In the genomic region with DNA sequence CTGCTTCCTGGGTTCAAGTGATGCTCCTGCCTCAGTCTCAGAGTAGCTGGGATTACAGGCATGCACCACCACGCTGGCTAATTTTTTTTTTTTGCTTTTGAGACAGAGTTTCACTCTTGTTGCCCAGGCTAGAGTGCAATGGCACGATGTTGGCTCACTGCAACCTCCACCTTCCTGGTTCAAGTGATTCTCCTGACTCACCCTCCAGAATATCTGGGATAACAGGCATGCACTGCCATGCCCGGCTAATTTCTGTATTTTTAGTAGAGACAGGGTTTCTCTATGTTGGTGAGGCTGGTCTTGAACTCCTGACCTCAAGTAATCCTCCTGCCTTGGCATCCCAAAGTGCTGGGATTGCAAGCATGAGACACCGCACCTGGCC, we compare ENCODE assay signal across 8 cellular contexts.
A peak's percentile ranks its signal among the peaks of the same experiment; 100 is the strongest.
DNase-seq lines count a peak whose midpoint lies in the region; ATAC-seq, FAIRE-seq and TF ChIP-seq lines count a peak whose summit lies in the region.
"Not testable (repeated sequence)": the region's sequence is repeated elsewhere in the genome, so short reads cannot be mapped to it uniquely, and the experiment has no call there.

No MANE protein-coding gene starts in this region.

- H3K27me3 Mint-ChIP-seq in H9 (ENCODE audit: low read depth); T-cell; activated T-helper 17 cell treated with anti-CD3 and anti-CD28 coated beads, Interleukin-2, amount 50 U/mL, for 72 hours; chondrocyte (ENCODE audit: low read depth): not testable (repeated sequence)

- not testable (repeated sequence) for H4K20me1 ChIP-seq in BLaER1 treated with 17β-estradiol and CSF1 and Interleukin-3, amounts not matched to agents 10 nM and 100 nM; H9 (ENCODE audit: control insufficient read depth, insufficient read depth, insufficient read length); keratinocyte (ENCODE audit: control insufficient read depth, extremely low read depth, insufficient read depth, low read length)

- not testable (repeated sequence) for H2BK5ac ChIP-seq in H9 (ENCODE audit: insufficient read length, low read length)

- H3K4me2 ChIP-seq in BLaER1 treated with 17β-estradiol and CSF1 and Interleukin-3, amounts not matched to agents 10 nM and 100 nM, result peak overlapping the region; percentile 46 to 69 (median 56)
- not testable (repeated sequence) for H3K4me2 ChIP-seq in H9 (ENCODE audit: insufficient read depth, insufficient read length, low read length); keratinocyte (ENCODE audit: control insufficient read depth, extremely low read depth, insufficient read depth, low read depth, low read length)

- H3K27me3 ChIP-seq in BLaER1 treated with 17β-estradiol and CSF1 and Interleukin-3, amounts not matched to agents 10 nM and 100 nM; H9 (ENCODE audit: insufficient read depth, low read length); keratinocyte (ENCODE audit: control insufficient read depth, extremely low read depth, insufficient read depth, low read length); neutrophil; thymus (ENCODE audit: control insufficient read depth, insufficient read depth): not testable (repeated sequence)

- H3K4me1 ChIP-seq in BLaER1 treated with 17β-estradiol and CSF1 and Interleukin-3, amounts not matched to agents 10 nM and 100 nM, result peaks cover 22 to 81% (median 35%) of the 10 kb centered on the region in 10 experiments
- H3K4me1 ChIP-seq in H9 (ENCODE audit: insufficient read depth, low read length), result not testable (repeated sequence)
- H3K4me1 ChIP-seq in keratinocyte (ENCODE audit: control insufficient read depth, extremely low read depth, insufficient read depth, low read length), result peaks cover 15% of the 10 kb centered on the region
- H3K4me1 ChIP-seq in neutrophil (ENCODE audit: control insufficient read depth in 1 of 2, insufficient read depth in 1 of 2, low read depth in 1 of 2, low read length in 1 of 2), result peaks cover 53 to 56% of the 10 kb centered on the region in 2 experiments
- H3K4me1 ChIP-seq in thymus (ENCODE audit: control insufficient read depth, insufficient read depth, low read length), result peaks cover 15% of the 10 kb centered on the region

- not testable (repeated sequence) for ATAC-seq in T-cell (replicated peaks in 1 of 4)
- ATAC-seq in activated T-helper 17 cell treated with anti-CD3 and anti-CD28 coated beads, Interleukin-2, amount 50 U/mL, for 72 hours (replicated peaks), result peak; percentile 22

- not testable (repeated sequence) for H3K9me3 Mint-ChIP-seq in H9; T-cell; activated T-helper 17 cell treated with anti-CD3 and anti-CD28 coated beads, Interleukin-2, amount 50 U/mL, for 72 hours; chondrocyte (ENCODE audit: low read depth)

- not testable (repeated sequence) for H3K56ac ChIP-seq in H9 (ENCODE audit: insufficient read length, low read depth, low read length)

- not testable (repeated sequence) for H3K18ac ChIP-seq in H9 (ENCODE audit: insufficient read length, low read depth, low read length)

- H3K27ac Mint-ChIP-seq in H9 (peak overlapping the region in 2 of 3 experiments; percentile 64 to 70; a peak in 3 of 7 replicates), T-cell (peak overlapping the region; percentile 94 to 99), chondrocyte (ENCODE audit: unreplicated experiment) (peak overlapping the region; percentile 12)
- peak overlapping the region; percentile 98 for H3K27ac Mint-ChIP-seq in activated T-helper 17 cell treated with anti-CD3 and anti-CD28 coated beads, Interleukin-2, amount 50 U/mL, for 72 hours

- not testable (repeated sequence) for H4K8ac ChIP-seq in H9 (replicated peaks; ENCODE audit: insufficient read length, low read depth, low read length)

- H3K4me3 Mint-ChIP-seq in H9; chondrocyte (ENCODE audit: unreplicated experiment): not testable (repeated sequence)
- H3K4me3 Mint-ChIP-seq in T-cell, result peak overlapping the region; percentile 54 to 71 (median 63)
- peak overlapping the region; percentile 83 for H3K4me3 Mint-ChIP-seq in activated T-helper 17 cell treated with anti-CD3 and anti-CD28 coated beads, Interleukin-2, amount 50 U/mL, for 72 hours

- H3K36me3 ChIP-seq in BLaER1 treated with 17β-estradiol and CSF1 and Interleukin-3, amounts not matched to agents 10 nM and 100 nM; keratinocyte (ENCODE audit: control insufficient read depth in 2 of 2, extremely low read depth in 1 of 2, insufficient read depth in 2 of 2, low read length in 2 of 2); neutrophil; thymus (ENCODE audit: control insufficient read depth, insufficient read depth): not testable (repeated sequence)

- not testable (repeated sequence) for H2BK20ac ChIP-seq in H9 (ENCODE audit: low read depth, low read length, poor library complexity, severe bottlenecking)

- not testable (repeated sequence) for H3T11ph ChIP-seq in H9 (ENCODE audit: low read length)

- not testable (repeated sequence) for H2AFZ ChIP-seq in H9 (ENCODE audit: low read length); keratinocyte (ENCODE audit: control insufficient read depth, low read length)

- TF ChIP-seq CTCF in H9 (conservative IDR thresholded peaks at IDR 0.05); chondrocyte (IDR thresholded peaks at IDR 0.05); keratinocyte (optimal IDR thresholded peaks at IDR 0.05 in 1 of 3, IDR thresholded peaks at IDR 0.05 in 1 of 3, conservative IDR thresholded peaks at IDR 0.05 in 1 of 3; ENCODE audit: extremely low read depth in 1 of 3, insufficient read depth in 2 of 3, low read length in 3 of 3); neutrophil (IDR thresholded peaks at IDR 0.05): not testable (repeated sequence)

- H3K9me1 ChIP-seq in keratinocyte (ENCODE audit: control insufficient read depth, extremely low read depth, insufficient read depth, low read length), result not testable (repeated sequence)

- not testable (repeated sequence) for H3K4ac ChIP-seq in H9 (ENCODE audit: low read depth, low read length)

- not testable (repeated sequence) for H3K23me2 ChIP-seq in H9 (ENCODE audit: insufficient read length, low read depth, low read length, poor library complexity, severe bottlenecking)

- H3K4me1 Mint-ChIP-seq in H9 (peaks cover 27 to 34% of the 10 kb centered on the region in 2 experiments), T-cell (peaks cover 57 to 69% (median 59%) of the 10 kb centered on the region in 3 donors), chondrocyte (ENCODE audit: low read depth) (peaks cover 42% of the 10 kb centered on the region)
- peaks cover 63% of the 10 kb centered on the region for H3K4me1 Mint-ChIP-seq in activated T-helper 17 cell treated with anti-CD3 and anti-CD28 coated beads, Interleukin-2, amount 50 U/mL, for 72 hours

- not testable (repeated sequence) for H2AK5ac ChIP-seq in H9 (ENCODE audit: insufficient read length, low read length)

- not testable (repeated sequence) for H2BK12ac ChIP-seq in H9 (ENCODE audit: insufficient read length, low read depth, low read length)

- dilution Hi-C loops in keratinocyte (cut with MboI; ENCODE audit: extremely low pct_ligation_motif_present, low sequenced_read_pairs), result not testable (repeated sequence)

- not testable (repeated sequence) for H3K23ac ChIP-seq in H9 (ENCODE audit: insufficient read length, low read depth, low read length)

- POLR2A ChIA-PET in T-cell (lab: Charles Lee), result interaction anchor here (0.6 to 5.1 kb wide), 12 partner anchors 9 to 185 kb away, joined by 3 to 110 read pairs (median 10); partner anchors contain the start of gene KLF6 (in 1 of the 2)

- not testable (repeated sequence) for H4K91ac ChIP-seq in H9 (ENCODE audit: insufficient read length, low read depth, low read length)

- no CpG with 5 or more reads among the region's 4 CpGs for WGBS in H9 (ENCODE audit: extremely low coverage, insufficient read length, low lambda C conversion rate)
- 86% methylated on average over 4 of the region's 4 CpGs for WGBS in thymus

- peak overlapping the region; percentile 19 to 97 (median 64); a peak in 14 of 22 replicates for H3K27ac ChIP-seq in BLaER1 treated with 17β-estradiol and CSF1 and Interleukin-3, amounts not matched to agents 10 nM and 100 nM
- H3K27ac ChIP-seq in H9 (ENCODE audit: insufficient read length, low read depth, low read length), result not testable (repeated sequence)
- H3K27ac ChIP-seq in keratinocyte (ENCODE audit: control insufficient read depth, insufficient read depth, low read length) (peak overlapping the region; percentile 60), neutrophil (peak overlapping the region; percentile 79), thymus (ENCODE audit: low read depth) (peak overlapping the region; percentile 70)

- H3K79me1 ChIP-seq in H9 (ENCODE audit: insufficient read depth, low read depth, low read length, poor library complexity, severe bottlenecking), result not testable (repeated sequence)

- FAIRE-seq in keratinocyte (lab: Jason Lieb, UNC), result not testable (repeated sequence)

- H3K4me3 ChIP-seq in BLaER1 treated with 17β-estradiol and CSF1 and Interleukin-3, amounts not matched to agents 10 nM and 100 nM; keratinocyte (ENCODE audit: control insufficient read depth in 2 of 3, extremely low read depth in 1 of 3, insufficient read depth in 2 of 3, low read depth in 1 of 3, low read length in 3 of 3); neutrophil (ENCODE audit: low read depth in 1 of 2, low read length in 1 of 2); thymus (ENCODE audit: low read length): not testable (repeated sequence)

- not testable (repeated sequence) for H3K9me3 ChIP-seq in BLaER1 treated with 17β-estradiol and CSF1 and Interleukin-3, amounts not matched to agents 10 nM and 100 nM (replicated peaks in 1 of 11); H9 (ENCODE audit: control insufficient read depth, low read depth, low read length); keratinocyte (ENCODE audit: control insufficient read depth, low read depth, low read length); neutrophil; thymus (ENCODE audit: control insufficient read depth)

- H2BK15ac ChIP-seq in H9 (ENCODE audit: low read depth, low read length), result not testable (repeated sequence)

- not testable (repeated sequence) for DNase-seq in H9; T-cell; chondrocyte (ENCODE audit: low spot score); keratinocyte (ENCODE audit: low read depth, low spot score)

- CTCF ChIA-PET in T-cell (lab: Charles Lee), result interaction anchor here in 1 of 2 donors (0.7 to 1.0 kb wide), 4 partner anchors 18 to 89 kb away, joined by 3 to 5 read pairs (median 3); partner anchors contain the start of gene KLF6

- not testable (repeated sequence) for H4K5ac ChIP-seq in H9 (ENCODE audit: insufficient read length, low read depth, low read length)

- H2BK120ac ChIP-seq in H9 (ENCODE audit: low read depth, low read length, poor library complexity, severe bottlenecking), result not testable (repeated sequence)

- peak overlapping the region in 4 of 11 experiments; percentile 65 to 87 (median 72); a peak in 7 of 22 replicates for H3K9ac ChIP-seq in BLaER1 treated with 17β-estradiol and CSF1 and Interleukin-3, amounts not matched to agents 10 nM and 100 nM
- H3K9ac ChIP-seq in H9 (ENCODE audit: extremely low read depth, insufficient read length, low read length); keratinocyte (ENCODE audit: control insufficient read depth, extremely low read depth, insufficient read depth, low read length): not testable (repeated sequence)

- not testable (repeated sequence) for H3K79me2 ChIP-seq in H9 (ENCODE audit: insufficient read depth, low read length); keratinocyte (ENCODE audit: control insufficient read depth, insufficient read depth, low read length)

- not testable (repeated sequence) for H3K36me3 Mint-ChIP-seq in H9 (ENCODE audit: insufficient read depth in 1 of 3, low read depth in 3 of 3); T-cell; chondrocyte (ENCODE audit: low read depth)
- H3K36me3 Mint-ChIP-seq in activated T-helper 17 cell treated with anti-CD3 and anti-CD28 coated beads, Interleukin-2, amount 50 U/mL, for 72 hours (ENCODE audit: low read depth), result peaks cover 13% of the 10 kb centered on the region

- H3K14ac ChIP-seq in H9 (ENCODE audit: insufficient read depth, low read length), result not testable (repeated sequence)

Comparison
In these comparisons a context has a peak if more than half of its experiments do, and no peak if none do; other contexts are left out.
1. H3K27ac Mint-ChIP-seq: peak in every context shown above with its lines; median percentile 98 in activated T-helper 17 cell treated with anti-CD3 and anti-CD28 coated beads, Interleukin-2, amount 50 U/mL, for 72 hours; 96 in T-cell; 67 in H9; 12 in chondrocyte.